ENCODE assay signal across 1 cellular context in the genomic region with DNA sequence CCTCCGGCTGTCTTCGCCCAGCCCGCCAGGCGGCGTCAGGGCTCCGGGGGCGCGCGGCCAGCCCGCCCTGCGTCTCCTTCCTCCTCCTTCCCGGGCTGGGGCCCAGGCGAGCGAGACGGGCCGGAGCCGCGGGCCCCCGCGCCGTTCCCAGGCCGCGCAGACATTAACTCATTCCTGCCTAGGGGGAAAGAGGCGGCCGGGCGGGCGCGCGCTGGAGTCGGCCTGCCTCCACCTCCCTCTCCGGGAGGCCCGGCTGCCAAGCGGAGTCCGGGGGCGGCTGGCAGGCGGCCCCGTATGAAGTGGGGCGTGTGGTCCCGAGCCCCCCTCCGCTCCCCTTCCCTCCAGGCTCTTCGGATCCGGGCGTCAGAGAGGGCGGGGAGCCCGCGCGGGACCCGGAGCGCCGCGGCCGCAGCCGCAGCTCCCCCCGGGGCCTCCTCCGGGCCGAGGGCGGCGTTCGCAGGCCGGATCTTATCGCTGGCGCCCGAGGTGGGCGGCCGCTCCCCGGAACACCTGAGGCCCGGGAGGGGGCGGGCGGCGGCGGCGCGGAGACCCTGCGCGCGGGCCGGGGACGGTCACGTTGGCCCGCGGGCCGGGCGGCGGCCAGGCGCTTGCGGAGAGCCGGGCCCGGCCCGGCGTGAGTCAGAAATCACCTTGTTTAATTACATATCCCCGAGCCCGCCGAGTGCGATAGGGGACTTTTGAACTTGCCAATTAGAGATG.
A peak's percentile ranks its signal among the peaks of the same experiment; 100 is the strongest.
TF ChIP-seq lines count a peak whose summit lies in the region.

No MANE protein-coding gene starts in this region.

TF ChIP-seq in K562, 482 proteins besides CTCF, POLR2A, EP300 and RAD21 (continues in another document):
- no peak for TF ChIP-seq ZNF146 (CRISPR knock-in tag; IDR thresholded peaks at IDR 0.05; ENCODE audit: unreplicated experiment)
- TF ChIP-seq CSDE1 (IDR thresholded peaks at IDR 0.05), result no peak
- no peak for TF ChIP-seq ARID3A (IDR thresholded peaks at IDR 0.05; ENCODE audit: borderline replicate concordance, low read depth, low read length)
- TF ChIP-seq LCOR (CRISPR knock-in tag; IDR thresholded peaks at IDR 0.05), result no peak
- TF ChIP-seq SNRNP70 (optimal IDR thresholded peaks at IDR 0.05; ENCODE audit: low read depth, low read length), result no peak
- TF ChIP-seq POLR2H (tag; IDR thresholded peaks at IDR 0.05; ENCODE audit: low read depth), result no peak
- TF ChIP-seq PHF8 (IDR thresholded peaks at IDR 0.05; ENCODE audit: borderline replicate concordance, low read length), result peak; percentile 74; the same call in 1 of the 2 replicates
- TF ChIP-seq POLR3A (IDR thresholded peaks at IDR 0.05; ENCODE audit: borderline replicate concordance, extremely low read depth, insufficient read depth, insufficient read length), result no peak
- TF ChIP-seq ASH1L (IDR thresholded peaks at IDR 0.05; ENCODE audit: borderline replicate concordance, low read depth, partially characterized antibody), result no peak
- TF ChIP-seq E2F3 (CRISPR knock-in tag; IDR thresholded peaks at IDR 0.05), result no peak
- TF ChIP-seq SNIP1 (IDR thresholded peaks at IDR 0.05; ENCODE audit: low read depth), result no peak
- TF ChIP-seq SIN3B (IDR thresholded peaks at IDR 0.05; ENCODE audit: low read depth), result no peak
- TF ChIP-seq EGR1 (conservative IDR thresholded peaks at IDR 0.05), result peak; percentile 30; the same call in 1 of the 2 replicates
- no peak for TF ChIP-seq ZNF785 (CRISPR knock-in tag; IDR thresholded peaks at IDR 0.05)
- TF ChIP-seq, protein P1, sequence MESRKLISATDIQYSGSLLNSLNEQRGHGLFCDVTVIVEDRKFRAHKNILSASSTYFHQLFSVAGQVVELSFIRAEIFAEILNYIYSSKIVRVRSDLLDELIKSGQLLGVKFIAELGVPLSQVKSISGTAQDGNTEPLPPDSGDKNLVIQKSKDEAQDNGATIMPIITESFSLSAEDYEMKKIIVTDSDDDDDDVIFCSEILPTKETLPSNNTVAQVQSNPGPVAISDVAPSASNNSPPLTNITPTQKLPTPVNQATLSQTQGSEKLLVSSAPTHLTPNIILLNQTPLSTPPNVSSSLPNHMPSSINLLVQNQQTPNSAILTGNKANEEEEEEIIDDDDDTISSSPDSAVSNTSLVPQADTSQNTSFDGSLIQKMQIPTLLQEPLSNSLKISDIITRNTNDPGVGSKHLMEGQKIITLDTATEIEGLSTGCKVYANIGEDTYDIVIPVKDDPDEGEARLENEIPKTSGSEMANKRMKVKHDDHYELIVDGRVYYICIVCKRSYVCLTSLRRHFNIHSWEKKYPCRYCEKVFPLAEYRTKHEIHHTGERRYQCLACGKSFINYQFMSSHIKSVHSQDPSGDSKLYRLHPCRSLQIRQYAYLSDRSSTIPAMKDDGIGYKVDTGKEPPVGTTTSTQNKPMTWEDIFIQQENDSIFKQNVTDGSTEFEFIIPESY (CRISPR knock-in tag; IDR thresholded peaks at IDR 0.05), result no peak
- no peak for TF ChIP-seq MEIS2 (IDR thresholded peaks at IDR 0.05; ENCODE audit: partially characterized antibody)
- TF ChIP-seq NONO (IDR thresholded peaks at IDR 0.05; ENCODE audit: low read depth in 2 of 2, low read length in 1 of 2), result peak; percentile 35 to 75; a peak in 3 of 4 replicates
- TF ChIP-seq HMGN3 (IDR thresholded peaks at IDR 0.05; ENCODE audit: borderline replicate concordance, extremely low read depth, insufficient read length, low read depth, low read length), result peak; percentile 74
- no peak for TF ChIP-seq ZNF217 (CRISPR knock-in tag; IDR thresholded peaks at IDR 0.05)
- no peak for TF ChIP-seq CBX3 (IDR thresholded peaks at IDR 0.05; ENCODE audit: borderline replicate concordance in 1 of 2, low read length in 2 of 2)
- TF ChIP-seq FOXK2 (conservative IDR thresholded peaks at IDR 0.05 in 1 of 2, IDR thresholded peaks at IDR 0.05 in 1 of 2; ENCODE audit: low read depth in 2 of 2), result no peak
- TF ChIP-seq, protein P2, sequence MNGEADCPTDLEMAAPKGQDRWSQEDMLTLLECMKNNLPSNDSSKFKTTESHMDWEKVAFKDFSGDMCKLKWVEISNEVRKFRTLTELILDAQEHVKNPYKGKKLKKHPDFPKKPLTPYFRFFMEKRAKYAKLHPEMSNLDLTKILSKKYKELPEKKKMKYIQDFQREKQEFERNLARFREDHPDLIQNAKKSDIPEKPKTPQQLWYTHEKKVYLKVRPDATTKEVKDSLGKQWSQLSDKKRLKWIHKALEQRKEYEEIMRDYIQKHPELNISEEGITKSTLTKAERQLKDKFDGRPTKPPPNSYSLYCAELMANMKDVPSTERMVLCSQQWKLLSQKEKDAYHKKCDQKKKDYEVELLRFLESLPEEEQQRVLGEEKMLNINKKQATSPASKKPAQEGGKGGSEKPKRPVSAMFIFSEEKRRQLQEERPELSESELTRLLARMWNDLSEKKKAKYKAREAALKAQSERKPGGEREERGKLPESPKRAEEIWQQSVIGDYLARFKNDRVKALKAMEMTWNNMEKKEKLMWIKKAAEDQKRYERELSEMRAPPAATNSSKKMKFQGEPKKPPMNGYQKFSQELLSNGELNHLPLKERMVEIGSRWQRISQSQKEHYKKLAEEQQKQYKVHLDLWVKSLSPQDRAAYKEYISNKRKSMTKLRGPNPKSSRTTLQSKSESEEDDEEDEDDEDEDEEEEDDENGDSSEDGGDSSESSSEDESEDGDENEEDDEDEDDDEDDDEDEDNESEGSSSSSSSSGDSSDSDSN (IDR thresholded peaks at IDR 0.05; ENCODE audit: borderline replicate concordance in 1 of 2, low read depth in 2 of 2, low read length in 2 of 2), result peak; percentile 77 to 80; a peak in 2 of 4 replicates
- peak; percentile 18 for TF ChIP-seq GATAD2B (IDR thresholded peaks at IDR 0.05; ENCODE audit: borderline replicate concordance)
- TF ChIP-seq ZBTB17 (CRISPR knock-in tag; IDR thresholded peaks at IDR 0.05), result no peak
- TF ChIP-seq PPARD (CRISPR knock-in tag; IDR thresholded peaks at IDR 0.05), result no peak
- TF ChIP-seq ZNF282 (CRISPR knock-in tag; IDR thresholded peaks at IDR 0.05), result no peak
- TF ChIP-seq PRDM10 (IDR thresholded peaks at IDR 0.05; ENCODE audit: partially characterized antibody), result no peak
- no peak for TF ChIP-seq MBD2 (IDR thresholded peaks at IDR 0.05; ENCODE audit: borderline replicate concordance, low read depth)
- TF ChIP-seq ATF2 (CRISPR knock-in tag; IDR thresholded peaks at IDR 0.05), result no peak
- TF ChIP-seq GMEB1 (CRISPR knock-in tag; IDR thresholded peaks at IDR 0.05), result peak; percentile 4; the same call in 1 of the 2 replicates
- peak; percentile 34 to 55; a peak in 2 of 4 replicates for TF ChIP-seq NRF1 (conservative IDR thresholded peaks at IDR 0.05 in 1 of 2, IDR thresholded peaks at IDR 0.05 in 1 of 2)
- no peak for TF ChIP-seq EP400 (IDR thresholded peaks at IDR 0.05)
- TF ChIP-seq ESRRA (IDR thresholded peaks at IDR 0.05; ENCODE audit: borderline replicate concordance, low read depth), result peak; percentile 23; the same call in 1 of the 2 replicates
- TF ChIP-seq CBX5 (IDR thresholded peaks at IDR 0.05; ENCODE audit: borderline replicate concordance, low read depth), result 0 out of 2 replicates have a peak, but pooled peaks have one; percentile 11
- no peak for TF ChIP-seq SMARCA5 (IDR thresholded peaks at IDR 0.05)
- TF ChIP-seq MAZ (CRISPR knock-in tag; conservative IDR thresholded peaks at IDR 0.05 in 1 of 2, IDR thresholded peaks at IDR 0.05 in 1 of 2), result peak; percentile 66 to 87
- no peak for TF ChIP-seq ZNF175 (CRISPR knock-in tag; IDR thresholded peaks at IDR 0.05; ENCODE audit: low read depth)
- TF ChIP-seq ETS1 (conservative IDR thresholded peaks at IDR 0.05; ENCODE audit: control insufficient read depth, low read depth, low read length), result no peak
- no peak for TF ChIP-seq HMG20B (CRISPR knock-in tag; IDR thresholded peaks at IDR 0.05)
- TF ChIP-seq MLLT1 (IDR thresholded peaks at IDR 0.05), result no peak
- no peak for TF ChIP-seq NR2C2 (CRISPR knock-in tag; IDR thresholded peaks at IDR 0.05)
- peak; percentile 22; the same call in 1 of the 2 replicates for TF ChIP-seq NR2C2 (tag; IDR thresholded peaks at IDR 0.05)
- TF ChIP-seq ZNF75A (CRISPR knock-in tag; IDR thresholded peaks at IDR 0.05), result no peak
- no peak for TF ChIP-seq CHD2 (IDR thresholded peaks at IDR 0.05; ENCODE audit: low read depth, low read length)
- 0 out of 2 replicates have a peak, but pooled peaks have one; percentile 9 for TF ChIP-seq MYC (IDR thresholded peaks at IDR 0.05; ENCODE audit: low read depth, low read length)
- TF ChIP-seq MYC (CRISPR knock-in tag; IDR thresholded peaks at IDR 0.05; ENCODE audit: borderline replicate concordance, low read depth), result no peak
- TF ChIP-seq PHF21A (IDR thresholded peaks at IDR 0.05; ENCODE audit: borderline replicate concordance, low read depth), result peak; percentile 49; the same call in 1 of the 2 replicates
